In the genomic region with DNA sequence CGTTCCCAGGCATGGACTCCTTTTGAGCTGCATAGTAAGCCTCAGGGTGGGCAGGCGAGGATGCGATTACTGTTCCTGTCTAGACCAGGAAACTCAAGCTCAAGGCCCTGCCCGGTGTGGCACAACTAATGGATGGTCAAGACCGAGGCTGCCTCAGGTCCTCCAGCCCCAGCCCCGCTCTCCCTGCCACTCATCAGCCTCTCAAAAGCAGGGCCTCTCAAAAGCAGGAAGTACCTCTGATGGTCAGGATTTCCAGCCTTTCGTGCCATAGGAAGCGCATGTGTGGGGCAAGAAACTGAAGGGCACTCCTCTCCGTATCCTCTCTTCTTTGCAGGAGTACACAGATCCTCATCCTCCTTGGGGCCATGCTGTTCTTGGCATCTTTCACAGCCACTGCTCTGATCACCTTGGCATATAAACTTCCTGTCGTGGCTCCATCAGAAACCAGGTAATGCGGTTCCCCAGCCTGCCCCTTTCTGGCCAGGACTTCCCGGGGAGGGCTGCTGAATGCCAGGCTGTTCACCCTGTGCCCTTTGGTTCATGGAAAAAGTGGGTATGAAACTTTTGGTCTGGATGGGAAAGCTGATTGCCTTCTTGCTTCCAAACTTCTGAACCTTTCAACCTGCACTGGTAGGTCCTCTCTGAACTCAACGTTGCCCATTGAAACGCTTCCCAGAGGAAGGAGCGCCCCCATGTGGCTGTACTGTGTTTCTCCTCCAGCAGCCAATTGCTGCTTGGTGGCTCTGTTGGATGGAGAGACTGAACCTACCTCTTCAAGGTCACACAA, we compare ENCODE assay signal across 8 cellular contexts.
DNase-seq lines count a peak whose midpoint lies in the region; ATAC-seq and TF ChIP-seq lines count a peak whose summit lies in the region.

No MANE protein-coding gene starts in this region.

- no peaks in the 10 kb centered on the region for H3K27me3 ChIP-seq in SU-DHL-6 (ENCODE audit: low read length)
- H3K27me3 ChIP-seq in liver (ENCODE audit: control insufficient read depth in 4 of 4, insufficient read depth in 4 of 4, low read length in 3 of 4): no peaks in the 10 kb centered on the region

- DNase-seq in COLO668 (lab: John Stamatoyannopoulos, UW; ENCODE audit: unreplicated experiment): peak; percentile 73
- DNase-seq in NAMALWA (ENCODE audit: low spot score): peak; percentile 91
- DNase-seq in coronary artery (ENCODE audit: low spot score): peak; percentile 79
- DNase-seq in ureter (ENCODE audit: low spot score): peak; percentile 85

- ATAC-seq in GM19372 (IDR thresholded peaks at IDR 0.05; ENCODE audit: low read depth, unreplicated experiment): peak; percentile 71
- no peak for ATAC-seq in HG02840 (IDR thresholded peaks at IDR 0.05; ENCODE audit: low FRiP score, unreplicated experiment)

- no peaks in the 10 kb centered on the region for H3K9me2 ChIP-seq in SU-DHL-6 (replicated peaks; ENCODE audit: insufficient read depth, low read length)

- no peaks in the 10 kb centered on the region for H3K36me3 ChIP-seq in SU-DHL-6 (ENCODE audit: low read length)
- H3K36me3 ChIP-seq in liver (ENCODE audit: control insufficient read depth in 4 of 4, insufficient read depth in 3 of 4, low read depth in 1 of 4, low read length in 3 of 4): no peaks in the 10 kb centered on the region

- peak; percentile 99 for TF ChIP-seq CTCF in SU-DHL-6 (IDR thresholded peaks at IDR 0.05; ENCODE audit: insufficient read depth, low read length, poor library complexity, severe bottlenecking)
- peak; percentile 79 for TF ChIP-seq CTCF in coronary artery (IDR thresholded peaks at IDR 0.05)
- TF ChIP-seq CTCF in liver (IDR thresholded peaks at IDR 0.05; ENCODE audit: low read depth, low read length, missing input control): peak; percentile 92

- H3K4me2 ChIP-seq in SU-DHL-6 (ENCODE audit: low read depth, low read length, poor library complexity, severe bottlenecking): peak overlapping the region; percentile 52

- peak; percentile 99 to 100 for TF ChIP-seq RAD21 in liver (IDR thresholded peaks at IDR 0.05)

- H2AFZ ChIP-seq in SU-DHL-6 (ENCODE audit: low read depth, low read length, severe bottlenecking): peak overlapping the region; percentile 89

- H3K9ac ChIP-seq in SU-DHL-6 (ENCODE audit: low read length) (peak overlapping the region; percentile 50), liver (ENCODE audit: low read depth in 1 of 2, low read length in 2 of 2) (no peak overlapping the region)

- H3K27ac ChIP-seq in SU-DHL-6 (ENCODE audit: low read depth, low read length): peak overlapping the region; percentile 57
- peak overlapping the region in 1 of 2 donors; percentile 73 for H3K27ac ChIP-seq in coronary artery
- no peak overlapping the region for H3K27ac ChIP-seq in liver (ENCODE audit: low read depth in 1 of 2, low read length in 2 of 2)

- no peaks in the 10 kb centered on the region for H3K79me2 ChIP-seq in SU-DHL-6 (ENCODE audit: insufficient read depth, low read length)

- H3K9me3 ChIP-seq in SU-DHL-6 (ENCODE audit: insufficient read depth, low read length): no peaks in the 10 kb centered on the region
- no peaks in the 10 kb centered on the region for H3K9me3 ChIP-seq in liver (ENCODE audit: control insufficient read depth in 4 of 4, low read length in 3 of 4)

- H3K4me1 ChIP-seq in liver (ENCODE audit: control insufficient read depth in 4 of 4, insufficient read depth in 4 of 4, low read length in 3 of 4): peaks cover 0 to 10% (median 6%) of the 10 kb centered on the region in 4 donors

- 72% methylated on average over 15 of the region's 15 CpGs for WGBS in liver

- no peaks in the 10 kb centered on the region for H3F3A ChIP-seq in SU-DHL-6 (ENCODE audit: insufficient read depth)

- H3K4me3 ChIP-seq in SU-DHL-6 (ENCODE audit: insufficient read depth, low read length, poor library complexity, severe bottlenecking) (peak overlapping the region; percentile 19), coronary artery (no peak overlapping the region), liver (ENCODE audit: low read depth in 1 of 3, low read length in 3 of 3) (no peak overlapping the region)

- no peaks in the 10 kb centered on the region for H4K20me1 ChIP-seq in SU-DHL-6 (ENCODE audit: low read depth, low read length)

TF ChIP-seq in liver, 16 proteins besides CTCF, POLR2A, EP300 and RAD21:
- no peak for TF ChIP-seq NR2F2 (IDR thresholded peaks at IDR 0.05)
- peak; percentile 11 to 16 for TF ChIP-seq RXRA (IDR thresholded peaks at IDR 0.05)
- TF ChIP-seq, protein P1, sequence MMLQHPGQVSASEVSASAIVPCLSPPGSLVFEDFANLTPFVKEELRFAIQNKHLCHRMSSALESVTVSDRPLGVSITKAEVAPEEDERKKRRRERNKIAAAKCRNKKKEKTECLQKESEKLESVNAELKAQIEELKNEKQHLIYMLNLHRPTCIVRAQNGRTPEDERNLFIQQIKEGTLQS (IDR thresholded peaks at IDR 0.05): no peak
- no peak for TF ChIP-seq YY1 (IDR thresholded peaks at IDR 0.05)
